ENCODE assay signal across 8 cellular contexts in genomic region chr11:47768090-47768620, GRCh38. TPM values are rescaled to one million over a fixed set of nuclear protein-coding genes. Genes with fewer than 3 reads are reported as not detected.
DNase-seq lines count a peak whose midpoint lies in the region; ATAC-seq and TF ChIP-seq lines count a peak whose summit lies in the region.

No MANE protein-coding gene starts in this region.

- H3K9ac ChIP-seq in iPS-18a (ENCODE audit: low read length) = peak overlapping the region; percentile 100

- H3K36me3 Mint-ChIP-seq in MCF 10A (ENCODE audit: insufficient read depth, unreplicated experiment) = peaks cover 28% of the 10 kb centered on the region

- TF ChIP-seq CTCF in MCF 10A (IDR thresholded peaks at IDR 0.05; ENCODE audit: unreplicated experiment) (no peak), retinal pigment epithelial cell (conservative IDR thresholded peaks at IDR 0.05; ENCODE audit: low read depth, low read length) (no peak)

- H3K27me3 Mint-ChIP-seq in MCF 10A (ENCODE audit: insufficient read depth, unreplicated experiment) = no peaks in the 10 kb centered on the region

- CTCF ChIA-PET in MCF 10A (lab: Yijun Ruan, JAX) = interaction anchor here (0.6 to 1.2 kb wide), 3 partner anchors 80 to 176 kb away, joined by 3 to 4 read pairs (median 3); partner anchors contain the start of gene NUP160

- H3K27ac Mint-ChIP-seq in MCF 10A (ENCODE audit: low read depth, unreplicated experiment) = peak overlapping the region; percentile 99

- H3K27me3 ChIP-seq in SJCRH30 (no peaks in the 10 kb centered on the region), iPS-18a (ENCODE audit: control insufficient read depth, insufficient read depth, low read length) (no peaks in the 10 kb centered on the region)

- H3K9me3 Mint-ChIP-seq in MCF 10A (ENCODE audit: unreplicated experiment) = no peaks in the 10 kb centered on the region

- H3K36me3 ChIP-seq in SJCRH30 (peaks cover 16% of the 10 kb centered on the region), iPS-18a (ENCODE audit: control insufficient read depth, low read depth, low read length) (peaks cover 16% of the 10 kb centered on the region)

- peaks cover 14% of the 10 kb centered on the region for H3K4me1 Mint-ChIP-seq in MCF 10A (ENCODE audit: insufficient read depth, unreplicated experiment)

- H3K9me3 ChIP-seq in SJCRH30 (replicated peaks) (no peaks in the 10 kb centered on the region), iPS-18a (ENCODE audit: control insufficient read depth, low read depth, low read length) (no peaks in the 10 kb centered on the region)

- intact Hi-C loops in MCF 10A (cut with micrococcal nuclease) = no loop called here

- BruUV-seq in MCF 10A (replicated peaks; lab: Mats Ljungman, UMichigan) = TSS peak; percentile 18

- H3K4me3 ChIP-seq in SJCRH30 (peak overlapping the region; percentile 85), iPS-18a (ENCODE audit: low read length) (peak overlapping the region; percentile 97), retinal pigment epithelial cell (ENCODE audit: low read length) (peak overlapping the region; percentile 50)

- H3K4me1 ChIP-seq in SJCRH30 (no peaks in the 10 kb centered on the region), iPS-18a (ENCODE audit: control insufficient read depth, low read depth, low read length) (peaks cover 6% of the 10 kb centered on the region)

- DNase-seq in DMS53 (lab: John Stamatoyannopoulos, UW) (peak; percentile 87), M059J (ENCODE audit: low read depth) (peak; percentile 81), SJCRH30 (peak; percentile 77), MCF 10A (ENCODE audit: unreplicated experiment) (peak; percentile 83), retinal pigment epithelial cell (ENCODE audit: low read depth) (peak; percentile 91), GM19240 (ENCODE audit: insufficient read length, low spot score) (no peak)

- ATAC-seq in GM19351 (IDR thresholded peaks at IDR 0.05; ENCODE audit: unreplicated experiment) = no peak

- H3K27ac ChIP-seq in SJCRH30 = peak overlapping the region; percentile 99
- peak overlapping the region; percentile 99 for H3K27ac ChIP-seq in iPS-18a (ENCODE audit: low read length)

- H3K4me3 Mint-ChIP-seq in MCF 10A (ENCODE audit: unreplicated experiment) = peak overlapping the region; percentile 79

- POLR2A ChIA-PET in MCF 10A (lab: Yijun Ruan, JAX) = interaction anchor here (0.6 to 3.2 kb wide), 24 partner anchors 10 to 1652 kb away, joined by 3 to 23 read pairs (median 3); partner anchors contain the start of genes MTCH2, NUP160, PSMC3 and SLC39A13

RNA-seq across cellular contexts. Expression of gene FNBP4, which starts 1.0 kb away (rescaled TPM):
- 23.4 and 36.5 TPM in 2 replicates for total RNA-seq in M059J (2014; rRNA removed; shearing (Covaris generic))
- total RNA-seq in SJCRH30 (2014; rRNA removed; shearing (Covaris generic)) = 72.0 and 90.0 TPM in 2 replicates
- 128 and 130 TPM in 2 replicates for total RNA-seq in MCF 10A (2022)

RNA-seq across cellular contexts. Expression of gene AGBL2, which starts 53.0 kb away (rescaled TPM):
- total RNA-seq in M059J (2014; rRNA removed; shearing (Covaris generic)) = 1.2 and 2.5 TPM in 2 replicates
- 0.04 and 0.41 TPM in 2 replicates for total RNA-seq in SJCRH30 (2014; rRNA removed; shearing (Covaris generic))
- 0.86 and 1.2 TPM in 2 replicates for total RNA-seq in MCF 10A (2022)
